ENCODE assay signal across 1 cellular context in genomic region chr6:30061766-30062458, GRCh38.
TF ChIP-seq lines count a peak whose summit lies in the region.

No MANE protein-coding gene starts in this region.

TF ChIP-seq in HepG2, 621 proteins besides CTCF, POLR2A, EP300 and RAD21 (continues in another document):
- TF ChIP-seq LRRFIP1 (CRISPR knock-in tag; conservative IDR thresholded peaks at IDR 0.05) (no peak), ZNF34 (CRISPR knock-in tag; IDR thresholded peaks at IDR 0.05; ENCODE audit: borderline replicate concordance) (no peak), SNAPC2 (CRISPR knock-in tag; IDR thresholded peaks at IDR 0.05) (no peak), ZNF350 (CRISPR knock-in tag; IDR thresholded peaks at IDR 0.05; ENCODE audit: borderline replicate concordance, low read depth) (0 out of 2 replicates have a peak, but pooled peaks have one; percentile 9), SP4 (CRISPR knock-in tag; IDR thresholded peaks at IDR 0.05) (peak; percentile 71; the same call in 1 of the 2 replicates), ZBTB33 (CRISPR knock-in tag; IDR thresholded peaks at IDR 0.05) (no peak), PHF21A (CRISPR knock-in tag; IDR thresholded peaks at IDR 0.05) (no peak), GPBP1L1 (CRISPR knock-in tag; IDR thresholded peaks at IDR 0.05) (no peak), ZNF713 (CRISPR knock-in tag; IDR thresholded peaks at IDR 0.05) (0 out of 2 replicates have a peak, but pooled peaks have one; percentile 84), PRPF4 (IDR thresholded peaks at IDR 0.05; ENCODE audit: low read depth, low read length, poor library complexity, severe bottlenecking) (no peak), ZNF253 (CRISPR knock-in tag; IDR thresholded peaks at IDR 0.05; ENCODE audit: borderline replicate concordance) (no peak), KDM6A (CRISPR knock-in tag; IDR thresholded peaks at IDR 0.05; ENCODE audit: low read depth) (no peak), ZNF510 (CRISPR knock-in tag; IDR thresholded peaks at IDR 0.05; ENCODE audit: low read depth) (0 out of 2 replicates have a peak, but pooled peaks have one; percentile 16), ZZZ3 (CRISPR knock-in tag; IDR thresholded peaks at IDR 0.05; ENCODE audit: borderline replicate concordance) (no peak), MTF2 (CRISPR knock-in tag; IDR thresholded peaks at IDR 0.05; ENCODE audit: borderline replicate concordance) (0 out of 2 replicates have a peak, but pooled peaks have one; percentile 52), CEBPB (IDR thresholded peaks at IDR 0.05; ENCODE audit: borderline replicate concordance, low read depth, low read length) (no peak), SRSF1 (optimal IDR thresholded peaks at IDR 0.05; ENCODE audit: low read depth, low read length) (no peak), SALL1 (CRISPR knock-in tag; IDR thresholded peaks at IDR 0.05) (peak; percentile 59), KLF9 (CRISPR knock-in tag; IDR thresholded peaks at IDR 0.05; ENCODE audit: low read depth) (no peak), GTF2F1 (IDR thresholded peaks at IDR 0.05; ENCODE audit: low read length) (no peak), FOXM1 (CRISPR knock-in tag; IDR thresholded peaks at IDR 0.05) (no peak), HNF1B (CRISPR knock-in tag; IDR thresholded peaks at IDR 0.05) (peak; percentile 14; the same call in 1 of the 2 replicates), ZNF556 (CRISPR knock-in tag; IDR thresholded peaks at IDR 0.05; ENCODE audit: borderline replicate concordance) (0 out of 2 replicates have a peak, but pooled peaks have one; percentile 12), PHF20 (CRISPR knock-in tag; IDR thresholded peaks at IDR 0.05) (no peak), HOXA7 (CRISPR knock-in tag; IDR thresholded peaks at IDR 0.05) (no peak), ZNF326 (CRISPR knock-in tag; IDR thresholded peaks at IDR 0.05; ENCODE audit: borderline replicate concordance) (peak; percentile 35; the same call in 1 of the 2 replicates), SPEN (CRISPR knock-in tag; IDR thresholded peaks at IDR 0.05; ENCODE audit: low read depth) (no peak), ISX (CRISPR knock-in tag; conservative IDR thresholded peaks at IDR 0.05) (no peak), KLF11 (CRISPR knock-in tag; IDR thresholded peaks at IDR 0.05) (no peak), SIX1 (CRISPR knock-in tag; IDR thresholded peaks at IDR 0.05; ENCODE audit: borderline replicate concordance) (no peak), TGIF2 (CRISPR knock-in tag; IDR thresholded peaks at IDR 0.05) (peak; percentile 81; the same call in 1 of the 2 replicates), DNMT3B (CRISPR knock-in tag; conservative IDR thresholded peaks at IDR 0.05) (0 out of 2 replicates have a peak, but pooled peaks have one; percentile 77), JUNB (CRISPR knock-in tag; IDR thresholded peaks at IDR 0.05; ENCODE audit: borderline replicate concordance) (no peak), TP53 (CRISPR knock-in tag; conservative IDR thresholded peaks at IDR 0.05) (no peak), ZNF546 (CRISPR knock-in tag; conservative IDR thresholded peaks at IDR 0.05) (no peak), MTA1 (CRISPR knock-in tag; IDR thresholded peaks at IDR 0.05; ENCODE audit: borderline replicate concordance) (no peak), FOXO4 (CRISPR knock-in tag; conservative IDR thresholded peaks at IDR 0.05) (0 out of 2 replicates have a peak, but pooled peaks have one; percentile 82), ZFX (CRISPR knock-in tag; IDR thresholded peaks at IDR 0.05; ENCODE audit: low read depth) (peak; percentile 8; the same call in 1 of the 2 replicates), CHD2 (IDR thresholded peaks at IDR 0.05; ENCODE audit: low read depth, low read length) (no peak), TEAD3 (CRISPR knock-in tag; optimal IDR thresholded peaks at IDR 0.05; ENCODE audit: borderline replicate concordance) (peak; percentile 28)
- TF ChIP-seq, protein P1, sequence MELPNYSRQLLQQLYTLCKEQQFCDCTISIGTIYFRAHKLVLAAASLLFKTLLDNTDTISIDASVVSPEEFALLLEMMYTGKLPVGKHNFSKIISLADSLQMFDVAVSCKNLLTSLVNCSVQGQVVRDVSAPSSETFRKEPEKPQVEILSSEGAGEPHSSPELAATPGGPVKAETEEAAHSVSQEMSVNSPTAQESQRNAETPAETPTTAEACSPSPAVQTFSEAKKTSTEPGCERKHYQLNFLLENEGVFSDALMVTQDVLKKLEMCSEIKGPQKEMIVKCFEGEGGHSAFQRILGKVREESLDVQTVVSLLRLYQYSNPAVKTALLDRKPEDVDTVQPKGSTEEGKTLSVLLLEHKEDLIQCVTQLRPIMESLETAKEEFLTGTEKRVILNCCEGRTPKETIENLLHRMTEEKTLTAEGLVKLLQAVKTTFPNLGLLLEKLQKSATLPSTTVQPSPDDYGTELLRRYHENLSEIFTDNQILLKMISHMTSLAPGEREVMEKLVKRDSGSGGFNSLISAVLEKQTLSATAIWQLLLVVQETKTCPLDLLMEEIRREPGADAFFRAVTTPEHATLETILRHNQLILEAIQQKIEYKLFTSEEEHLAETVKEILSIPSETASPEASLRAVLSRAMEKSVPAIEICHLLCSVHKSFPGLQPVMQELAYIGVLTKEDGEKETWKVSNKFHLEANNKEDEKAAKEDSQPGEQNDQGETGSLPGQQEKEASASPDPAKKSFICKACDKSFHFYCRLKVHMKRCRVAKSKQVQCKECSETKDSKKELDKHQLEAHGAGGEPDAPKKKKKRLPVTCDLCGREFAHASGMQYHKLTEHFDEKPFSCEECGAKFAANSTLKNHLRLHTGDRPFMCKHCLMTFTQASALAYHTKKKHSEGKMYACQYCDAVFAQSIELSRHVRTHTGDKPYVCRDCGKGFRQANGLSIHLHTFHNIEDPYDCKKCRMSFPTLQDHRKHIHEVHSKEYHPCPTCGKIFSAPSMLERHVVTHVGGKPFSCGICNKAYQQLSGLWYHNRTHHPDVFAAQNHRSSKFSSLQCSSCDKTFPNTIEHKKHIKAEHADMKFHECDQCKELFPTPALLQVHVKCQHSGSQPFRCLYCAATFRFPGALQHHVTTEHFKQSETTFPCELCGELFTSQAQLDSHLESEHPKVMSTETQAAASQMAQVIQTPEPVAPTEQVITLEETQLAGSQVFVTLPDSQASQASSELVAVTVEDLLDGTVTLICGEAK (IDR thresholded peaks at IDR 0.05), result no peak
- TF ChIP-seq, protein P1 (CRISPR knock-in tag; IDR thresholded peaks at IDR 0.05), result no peak
- TF ChIP-seq, protein P2, sequence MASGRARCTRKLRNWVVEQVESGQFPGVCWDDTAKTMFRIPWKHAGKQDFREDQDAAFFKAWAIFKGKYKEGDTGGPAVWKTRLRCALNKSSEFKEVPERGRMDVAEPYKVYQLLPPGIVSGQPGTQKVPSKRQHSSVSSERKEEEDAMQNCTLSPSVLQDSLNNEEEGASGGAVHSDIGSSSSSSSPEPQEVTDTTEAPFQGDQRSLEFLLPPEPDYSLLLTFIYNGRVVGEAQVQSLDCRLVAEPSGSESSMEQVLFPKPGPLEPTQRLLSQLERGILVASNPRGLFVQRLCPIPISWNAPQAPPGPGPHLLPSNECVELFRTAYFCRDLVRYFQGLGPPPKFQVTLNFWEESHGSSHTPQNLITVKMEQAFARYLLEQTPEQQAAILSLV (CRISPR knock-in tag; IDR thresholded peaks at IDR 0.05; ENCODE audit: borderline replicate concordance), result peak; percentile 16; the same call in 1 of the 2 replicates
